Comparison of ENCODE assay signal across 8 cellular contexts in the genomic region with DNA sequence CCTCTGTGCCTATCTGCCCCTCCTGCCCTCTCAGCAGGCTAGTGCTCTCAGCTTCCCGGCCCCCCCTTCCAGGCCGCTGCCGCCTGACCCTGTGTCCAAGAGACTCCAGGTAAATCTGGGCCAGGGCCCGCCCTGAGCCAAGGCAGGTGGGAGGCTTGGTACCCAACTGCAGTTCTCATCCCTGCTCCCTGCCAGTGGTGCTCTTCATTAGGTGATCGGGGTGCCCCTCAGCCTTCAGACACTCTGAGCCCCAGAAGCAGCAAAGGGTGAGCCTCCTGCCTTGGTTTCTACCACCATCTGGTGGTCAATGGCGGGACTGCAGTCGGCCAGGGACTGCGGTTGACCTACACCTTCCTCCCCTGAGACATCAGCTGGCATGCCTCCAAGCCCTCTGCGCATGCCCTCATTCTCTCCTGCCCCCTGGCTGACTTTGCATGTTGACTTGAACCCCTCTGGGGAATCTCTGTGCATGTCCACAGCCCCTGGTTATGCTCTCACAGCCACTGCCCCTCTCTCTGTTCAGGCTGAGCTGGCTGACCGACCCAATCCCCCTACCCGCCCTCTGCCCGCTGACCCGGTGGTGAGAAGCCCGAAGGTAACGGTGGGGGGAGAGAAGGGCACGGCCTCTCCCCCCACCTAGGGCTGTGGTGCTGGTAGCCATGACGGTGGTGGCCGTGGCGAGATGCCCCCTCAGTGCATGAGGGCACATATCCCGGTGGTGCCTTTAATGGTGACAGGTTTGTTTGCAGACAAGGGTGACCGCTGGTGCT. TPM values are rescaled to one million over a fixed set of nuclear protein-coding genes. Genes with fewer than 3 reads are reported as not detected.
DNase-seq lines count a peak whose midpoint lies in the region; ATAC-seq, FAIRE-seq and TF ChIP-seq lines count a peak whose summit lies in the region.

No MANE protein-coding gene starts in this region.

- TF ChIP-seq EP300 in transverse colon (IDR thresholded peaks at IDR 0.05; ENCODE audit: low read depth) = no peak

- peak overlapping the region; percentile 51 for H3K27ac Mint-ChIP-seq in CD4-positive, alpha-beta T cell

- TF ChIP-seq POLR2A in transverse colon (IDR thresholded peaks at IDR 0.05) = no peak

- peaks cover 32% of the 10 kb centered on the region for H3K4me1 Mint-ChIP-seq in CD4-positive, alpha-beta T cell (ENCODE audit: low read depth)

- H3K36me3 ChIP-seq in SJSA1 = no peaks in the 10 kb centered on the region
- peaks cover 0 to 10% (median 0%) of the 10 kb centered on the region in 3 donors for H3K36me3 ChIP-seq in pancreas
- H3K36me3 ChIP-seq in transverse colon = peaks cover 0 to 9% (median 0%) of the 10 kb centered on the region in 4 donors

- H3K27me3 ChIP-seq in CD4-positive, alpha-beta T cell (ENCODE audit: control insufficient read depth, insufficient read depth, low read length) = no peaks in the 10 kb centered on the region
- H3K27me3 ChIP-seq in SJSA1 (replicated peaks) = no peaks in the 10 kb centered on the region
- H3K27me3 ChIP-seq in pancreas = no peaks in the 10 kb centered on the region
- no peaks in the 10 kb centered on the region for H3K27me3 ChIP-seq in transverse colon

- no peaks in the 10 kb centered on the region for H3K27me3 Mint-ChIP-seq in CD4-positive, alpha-beta T cell

- H3K4me3 ChIP-seq in SJSA1 (no peak overlapping the region), pancreas (no peak overlapping the region), transverse colon (no peak overlapping the region)

- in situ Hi-C loops in transverse colon (cut with MboI; ENCODE audit: low pct_ligation_motif_present in 1 of 4, low pct_unique_long_range_greater_than_20kb in 1 of 4, low sequenced_read_pairs in 3 of 4) = loop anchor here in 3 of 4 donors (25.0 kb wide), 1 partner anchor 99 kb away; a partner anchor contains a TSS

- POLR2A ChIA-PET in CD4-positive, alpha-beta T cell (lab: Charles Lee) = interaction anchor here (0.6 to 1.4 kb wide), 6 partner anchors 9 to 23 kb away, joined by 3 to 10 read pairs (median 4); a partner anchor contains a TSS

- H3K9me3 ChIP-seq in CD4-positive, alpha-beta T cell (ENCODE audit: control insufficient read depth, low read length) = no peaks in the 10 kb centered on the region
- H3K9me3 ChIP-seq in SJSA1 (replicated peaks) (0 out of 2 replicates have a peak, but pooled peaks cover 2% of the 10 kb centered on the region), pancreas (no peaks in the 10 kb centered on the region), transverse colon (no peaks in the 10 kb centered on the region)

- CTCF ChIA-PET in CD4-positive, alpha-beta T cell (lab: Charles Lee) = interaction anchor here (0.6 to 6.5 kb wide), 32 partner anchors 10 to 1196 kb away, joined by 3 to 78 read pairs (median 4); a partner anchor contains a TSS

- TF ChIP-seq CTCF in CD4-positive, alpha-beta T cell (IDR thresholded peaks at IDR 0.05) = peak; percentile 98
- TF ChIP-seq CTCF in pancreas (IDR thresholded peaks at IDR 0.05) (peak; percentile 96 to 99 (median 98)), transverse colon (IDR thresholded peaks at IDR 0.05) (peak; percentile 99 to 100 (median 99))

- intact Hi-C loops in CD4-positive, alpha-beta T cell (cut with DNase I, micrococcal nuclease) = loop anchor here (1.0 to 5.0 kb wide), 9 partner anchors 16 to 654 kb away; a partner anchor contains a TSS
- intact Hi-C loops in pancreas (cut with DNase I) = no loop called here
- intact Hi-C loops in transverse colon (cut with DNase I; ENCODE audit: low total_unique reads) = loop anchor here (10.0 kb wide), 1 partner anchor 507 kb away; a partner anchor contains a TSS

- DNase-seq in CD4-positive, alpha-beta T cell = peak; percentile 88 to 98 (median 96)
- peak; percentile 91 for DNase-seq in NCI-H1092 (lab: John Stamatoyannopoulos, UW)
- DNase-seq in SJSA1 (ENCODE audit: low read depth in 1 of 2, low spot score in 2 of 2) = peak; percentile 81 to 94
- peak; percentile 36 for DNase-seq in activated gamma-delta T cell (lab: John Stamatoyannopoulos, UW)
- DNase-seq in germinal center (ENCODE audit: low spot score) = peak; percentile 95
- DNase-seq in pancreas = peak; percentile 80 to 99 (median 94)
- DNase-seq in transverse colon = peak; percentile 95

- H3K4me1 ChIP-seq in SJSA1 (replicated peaks) (peaks cover 21% of the 10 kb centered on the region), pancreas (peaks cover 19 to 23% (median 20%) of the 10 kb centered on the region in 3 donors), transverse colon (peaks cover 20 to 38% (median 34%) of the 10 kb centered on the region in 4 donors)

- FAIRE-seq in pancreas (lab: Jason Lieb, UNC) = no peak

- no peak overlapping the region for H3K27ac ChIP-seq in CD4-positive, alpha-beta T cell (ENCODE audit: low read depth, low read length)
- H3K27ac ChIP-seq in SJSA1 (no peak overlapping the region), pancreas (no peak overlapping the region), transverse colon (peak overlapping the region in 1 of 4 donors; percentile 93)

- H3K36me3 Mint-ChIP-seq in CD4-positive, alpha-beta T cell (ENCODE audit: low read depth) = peaks cover 8% of the 10 kb centered on the region

- peak; percentile 54 for ATAC-seq in CD4-positive, alpha-beta T cell (ENCODE audit: poor library complexity)
- ATAC-seq in GM21576 (IDR thresholded peaks at IDR 0.05; ENCODE audit: unreplicated experiment) (peak; percentile 40), pancreas (peak; percentile 50 to 71 (median 58))

- 19 to 24% methylated on average over 21 of the region's 21 CpGs for WGBS in pancreas, 2 donors
- WGBS in transverse colon (ENCODE audit: low coverage in 1 of 2), 2 donors = 28% methylated on average over 17 of the region's 21 CpGs; no CpG with 5 or more reads in 1 of the 2 donors

- H3K4me3 Mint-ChIP-seq in CD4-positive, alpha-beta T cell = peak overlapping the region; percentile 85

- no peaks in the 10 kb centered on the region for H3K9me3 Mint-ChIP-seq in CD4-positive, alpha-beta T cell

RNA-seq across cellular contexts. Expression of a gene that starts 2.0 kb away (rescaled TPM):
- 1 to 10 TPM; 2.4 to 3.3 TPM for total RNA-seq in CD4-positive, alpha-beta T cell
- total RNA-seq in SJSA1 (2014; rRNA removed; shearing (Covaris generic)) = 4.7 and 4.8 TPM in 2 replicates
- total RNA-seq in pancreas = 1 to 10 TPM; 2.1 to 5.6 (median 3.1) TPM
- 1 to 10 TPM; 6.0 to 6.2 TPM for polyA plus RNA-seq in pancreas
- 10 to 100 TPM; 18.3 to 57.2 (median 37.2) TPM for total RNA-seq in transverse colon

RNA-seq across cellular contexts. Expression of a gene that starts 10.4 kb away (rescaled TPM):
- total RNA-seq in CD4-positive, alpha-beta T cell = 10 to 100 TPM; 17.2 to 20.1 TPM
- total RNA-seq in SJSA1 (2014; rRNA removed; shearing (Covaris generic)) = 27.0 and 32.0 TPM in 2 replicates
- 10 to 100 TPM; 23.7 to 37.6 (median 33.2) TPM for total RNA-seq in pancreas
- 100 to 1,000 TPM; 114 to 125 TPM for polyA plus RNA-seq in pancreas
- total RNA-seq in transverse colon = 100 to 1,000 TPM in 3 of 4 donors, 10 to 100 TPM in 1; 90.6 to 196 (median 115) TPM

RNA-seq across cellular contexts. Expression of a gene that starts 17.1 kb away (rescaled TPM):
- under 1 TPM; 0.22 to 0.47 TPM for total RNA-seq in CD4-positive, alpha-beta T cell
- 0.21 and 0.85 TPM in 2 replicates for total RNA-seq in SJSA1 (2014; rRNA removed; shearing (Covaris generic))
- total RNA-seq in pancreas (1 to 10 TPM in 2 of 6 donors, under 1 TPM in 4; 0.52 to 1.2 (median 0.70) TPM), transverse colon (1 to 10 TPM; 3.4 to 7.9 (median 7.2) TPM)
- under 1 TPM; 0.72 to 0.99 TPM for polyA plus RNA-seq in pancreas

RNA-seq across cellular contexts. Expression of a gene that starts 27.9 kb away (rescaled TPM):
- under 1 TPM; 0.33 to 0.39 TPM for total RNA-seq in CD4-positive, alpha-beta T cell
- not detected in 2 replicates for total RNA-seq in SJSA1 (2014; rRNA removed; shearing (Covaris generic))
- total RNA-seq in pancreas (under 1 TPM in 1 of 6 donors, not detected in 5; 0.14 TPM), transverse colon (under 1 TPM in 2 of 4 donors, not detected in 2; 0.32 to 0.41 TPM)
- polyA plus RNA-seq in pancreas = not detected

RNA-seq across cellular contexts. Expression of a gene that starts 28.0 kb away (rescaled TPM):
- total RNA-seq in CD4-positive, alpha-beta T cell = 1 to 10 TPM; 1.4 to 2.2 TPM
- total RNA-seq in SJSA1 (2014; rRNA removed; shearing (Covaris generic)) = not detected in 2 replicates
- total RNA-seq in pancreas (under 1 TPM; 0.12 to 0.94 (median 0.22) TPM), transverse colon (1 to 10 TPM in 3 of 4 donors, not detected in 1; 1.9 to 4.6 (median 4.5) TPM)
- polyA plus RNA-seq in pancreas = 1 to 10 TPM; 3.9 to 5.1 TPM

Comparison
In these comparisons a context has a peak if more than half of its experiments do, and no peak if none do; other contexts are left out.
1. DNase-seq: peak in every context shown above with its lines; median percentile 96 in CD4-positive, alpha-beta T cell; 95 in germinal center; 95 in transverse colon; 94 in pancreas; 91 in NCI-H1092; 88 in SJSA1; 36 in activated gamma-delta T cell.
2. intact Hi-C loops: an anchor here in CD4-positive, alpha-beta T cell (1.0 to 5.0 kb wide) and transverse colon (10.0 kb wide); none called in pancreas.